Comparison of ENCODE assay signal across 17 cellular contexts in genomic region chr10:15180736-15181135, GRCh38.
"Had no signal": no experiment of that assay in that cellular context is flagged by ENCODE, and none has a peak within 500 bp of the region (broad histone marks: within the 10 kb centered on the region; RNA-seq: fewer than 3 reads in every experiment).

No MANE protein-coding gene starts in this region.

- H3K27me3 ChIP-seq: ascending aorta, transverse colon had no signal

- ATAC-seq: natural killer cell had no signal

- H3K36me3 ChIP-seq: ascending aorta, left ventricle myocardium inferior, neutrophil, transverse colon had no signal

- FAIRE-seq: bronchial epithelial cell, kidney, small intestine had no signal

- H3K4me1 ChIP-seq: ascending aorta, left ventricle myocardium inferior, transverse colon had no signal

- H3K4me3 ChIP-seq: ascending aorta, left ventricle myocardium inferior, transverse colon had no signal

- H3K9me3 ChIP-seq: ascending aorta, left ventricle myocardium inferior, neutrophil, transverse colon had no signal

- H3K27ac ChIP-seq: ascending aorta, left ventricle myocardium inferior, neutrophil, transverse colon had no signal

- DNase-seq: activated CD4-positive, alpha-beta T cell treated with anti-CD3 and anti-CD28 coated beads, Interleukin-2, amount 10 ng/mL, durations not matched to agents 7 days and 5 days; activated naive CD8-positive, alpha-beta T cell treated with anti-CD3 and anti-CD28 coated beads for 36 hours; dermis blood vessel endothelial cell; hypothalamus; kidney; left ventricle myocardium inferior; mesendoderm; natural killer cell; retina; small intestine; stimulated activated CD4-positive, alpha-beta T cell treated with anti-CD3 and anti-CD28 coated beads, Interleukin-4, amount 100 ng/mL, for 24 hours; stimulated activated naive CD4-positive, alpha-beta T cell; SW 1271; transverse colon had no signal
